1 cellular context compared by ENCODE assay signal in the genomic region with DNA sequence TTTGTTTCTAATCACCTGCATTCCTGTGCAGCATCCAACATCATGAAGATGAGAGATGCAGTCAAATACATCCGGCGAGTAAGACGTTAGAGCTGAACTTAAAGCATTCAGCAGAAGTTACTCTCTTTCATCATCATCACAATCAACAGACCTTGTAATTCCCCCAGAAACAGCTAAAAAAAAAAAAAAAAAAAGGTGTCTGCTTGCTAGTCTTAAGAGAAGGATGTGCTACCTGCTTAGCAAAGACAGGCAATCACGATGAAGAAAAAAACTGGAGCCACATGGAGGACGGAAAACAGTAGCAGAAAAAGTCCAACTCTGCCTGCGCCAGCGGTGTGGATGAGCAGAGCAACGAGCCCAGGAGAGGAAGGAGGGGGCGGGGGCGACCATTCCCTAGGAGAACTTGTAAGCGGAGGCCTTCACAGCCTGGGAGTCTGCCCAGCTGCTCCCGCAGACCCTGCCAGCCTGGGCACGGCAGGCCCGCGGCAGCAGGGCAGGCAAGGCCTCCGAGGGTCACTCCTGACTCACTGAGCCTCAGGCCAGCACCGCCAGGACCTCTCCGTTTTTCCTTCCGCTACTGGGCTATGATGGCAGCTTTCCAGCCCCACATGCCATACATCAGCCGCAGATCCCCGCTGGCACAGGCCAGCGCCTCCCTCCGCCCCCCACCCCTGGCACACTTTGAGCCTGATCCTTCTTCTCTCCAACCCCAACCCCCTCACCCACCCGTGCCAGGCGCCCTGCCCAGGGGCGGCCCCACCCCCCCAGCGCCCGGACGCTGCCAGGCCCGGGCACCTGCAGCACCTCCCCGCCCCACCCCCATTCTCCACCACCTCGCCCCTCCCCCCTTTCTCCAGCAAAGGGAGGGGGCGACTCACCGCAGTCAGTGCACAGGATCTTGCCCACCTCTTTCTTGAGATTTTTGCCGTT.
TF ChIP-seq lines count a peak whose summit lies in the region.

No MANE protein-coding gene starts in this region.

TF ChIP-seq in GM12878, 131 proteins besides CTCF, POLR2A, EP300 and RAD21 (continued from another document):
- TF ChIP-seq, protein P1, sequence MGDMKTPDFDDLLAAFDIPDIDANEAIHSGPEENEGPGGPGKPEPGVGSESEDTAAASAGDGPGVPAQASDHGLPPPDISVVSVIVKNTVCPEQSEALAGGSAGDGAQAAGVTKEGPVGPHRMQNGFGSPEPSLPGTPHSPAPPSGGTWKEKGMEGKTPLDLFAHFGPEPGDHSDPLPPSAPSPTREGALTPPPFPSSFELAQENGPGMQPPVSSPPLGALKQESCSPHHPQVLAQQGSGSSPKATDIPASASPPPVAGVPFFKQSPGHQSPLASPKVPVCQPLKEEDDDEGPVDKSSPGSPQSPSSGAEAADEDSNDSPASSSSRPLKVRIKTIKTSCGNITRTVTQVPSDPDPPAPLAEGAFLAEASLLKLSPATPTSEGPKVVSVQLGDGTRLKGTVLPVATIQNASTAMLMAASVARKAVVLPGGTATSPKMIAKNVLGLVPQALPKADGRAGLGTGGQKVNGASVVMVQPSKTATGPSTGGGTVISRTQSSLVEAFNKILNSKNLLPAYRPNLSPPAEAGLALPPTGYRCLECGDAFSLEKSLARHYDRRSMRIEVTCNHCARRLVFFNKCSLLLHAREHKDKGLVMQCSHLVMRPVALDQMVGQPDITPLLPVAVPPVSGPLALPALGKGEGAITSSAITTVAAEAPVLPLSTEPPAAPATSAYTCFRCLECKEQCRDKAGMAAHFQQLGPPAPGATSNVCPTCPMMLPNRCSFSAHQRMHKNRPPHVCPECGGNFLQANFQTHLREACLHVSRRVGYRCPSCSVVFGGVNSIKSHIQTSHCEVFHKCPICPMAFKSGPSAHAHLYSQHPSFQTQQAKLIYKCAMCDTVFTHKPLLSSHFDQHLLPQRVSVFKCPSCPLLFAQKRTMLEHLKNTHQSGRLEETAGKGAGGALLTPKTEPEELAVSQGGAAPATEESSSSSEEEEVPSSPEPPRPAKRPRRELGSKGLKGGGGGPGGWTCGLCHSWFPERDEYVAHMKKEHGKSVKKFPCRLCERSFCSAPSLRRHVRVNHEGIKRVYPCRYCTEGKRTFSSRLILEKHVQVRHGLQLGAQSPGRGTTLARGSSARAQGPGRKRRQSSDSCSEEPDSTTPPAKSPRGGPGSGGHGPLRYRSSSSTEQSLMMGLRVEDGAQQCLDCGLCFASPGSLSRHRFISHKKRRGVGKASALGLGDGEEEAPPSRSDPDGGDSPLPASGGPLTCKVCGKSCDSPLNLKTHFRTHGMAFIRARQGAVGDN (IDR thresholded peaks at IDR 0.05): no peak
- TF ChIP-seq MXI1 (IDR thresholded peaks at IDR 0.05; ENCODE audit: low read depth, low read length) (0 out of 2 replicates have a peak, but pooled peaks have one; percentile 17), EED (IDR thresholded peaks at IDR 0.05; ENCODE audit: low read depth) (peak; percentile 5; the same call in 1 of the 2 replicates), HDGF (IDR thresholded peaks at IDR 0.05) (peak; percentile 48; the same call in 1 of the 2 replicates), ZNF384 (IDR thresholded peaks at IDR 0.05; ENCODE audit: borderline replicate concordance, low read depth, low read length) (peak; percentile 91), CHD2 (IDR thresholded peaks at IDR 0.05; ENCODE audit: borderline replicate concordance, low read depth, low read length) (0 out of 2 replicates have a peak, but pooled peaks have one; percentile 37), IKZF1 (conservative IDR thresholded peaks at IDR 0.05) (peak; percentile 22; the same call in 1 of the 2 replicates), RUNX3 (IDR thresholded peaks at IDR 0.05; ENCODE audit: low read length) (0 out of 2 replicates have a peak, but pooled peaks have one; percentile 3)
- TF ChIP-seq, protein P2, sequence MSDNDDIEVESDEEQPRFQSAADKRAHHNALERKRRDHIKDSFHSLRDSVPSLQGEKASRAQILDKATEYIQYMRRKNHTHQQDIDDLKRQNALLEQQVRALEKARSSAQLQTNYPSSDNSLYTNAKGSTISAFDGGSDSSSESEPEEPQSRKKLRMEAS (IDR thresholded peaks at IDR 0.05; ENCODE audit: low read depth, low read length): 0 out of 2 replicates have a peak, but pooled peaks have one; percentile 18
- TF ChIP-seq, protein P3, sequence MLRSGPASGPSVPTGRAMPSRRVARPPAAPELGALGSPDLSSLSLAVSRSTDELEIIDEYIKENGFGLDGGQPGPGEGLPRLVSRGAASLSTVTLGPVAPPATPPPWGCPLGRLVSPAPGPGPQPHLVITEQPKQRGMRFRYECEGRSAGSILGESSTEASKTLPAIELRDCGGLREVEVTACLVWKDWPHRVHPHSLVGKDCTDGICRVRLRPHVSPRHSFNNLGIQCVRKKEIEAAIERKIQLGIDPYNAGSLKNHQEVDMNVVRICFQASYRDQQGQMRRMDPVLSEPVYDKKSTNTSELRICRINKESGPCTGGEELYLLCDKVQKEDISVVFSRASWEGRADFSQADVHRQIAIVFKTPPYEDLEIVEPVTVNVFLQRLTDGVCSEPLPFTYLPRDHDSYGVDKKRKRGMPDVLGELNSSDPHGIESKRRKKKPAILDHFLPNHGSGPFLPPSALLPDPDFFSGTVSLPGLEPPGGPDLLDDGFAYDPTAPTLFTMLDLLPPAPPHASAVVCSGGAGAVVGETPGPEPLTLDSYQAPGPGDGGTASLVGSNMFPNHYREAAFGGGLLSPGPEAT (IDR thresholded peaks at IDR 0.05; ENCODE audit: low read depth): peak; percentile 48; the same call in 1 of the 2 replicates
- TF ChIP-seq, protein P4, sequence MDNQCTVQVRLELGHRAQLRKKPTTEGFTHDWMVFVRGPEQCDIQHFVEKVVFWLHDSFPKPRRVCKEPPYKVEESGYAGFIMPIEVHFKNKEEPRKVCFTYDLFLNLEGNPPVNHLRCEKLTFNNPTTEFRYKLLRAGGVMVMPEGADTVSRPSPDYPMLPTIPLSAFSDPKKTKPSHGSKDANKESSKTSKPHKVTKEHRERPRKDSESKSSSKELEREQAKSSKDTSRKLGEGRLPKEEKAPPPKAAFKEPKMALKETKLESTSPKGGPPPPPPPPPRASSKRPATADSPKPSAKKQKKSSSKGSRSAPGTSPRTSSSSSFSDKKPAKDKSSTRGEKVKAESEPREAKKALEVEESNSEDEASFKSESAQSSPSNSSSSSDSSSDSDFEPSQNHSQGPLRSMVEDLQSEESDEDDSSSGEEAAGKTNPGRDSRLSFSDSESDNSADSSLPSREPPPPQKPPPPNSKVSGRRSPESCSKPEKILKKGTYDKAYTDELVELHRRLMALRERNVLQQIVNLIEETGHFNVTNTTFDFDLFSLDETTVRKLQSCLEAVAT (IDR thresholded peaks at IDR 0.05): 0 out of 2 replicates have a peak, but pooled peaks have one; percentile 27
